In the genomic region with DNA sequence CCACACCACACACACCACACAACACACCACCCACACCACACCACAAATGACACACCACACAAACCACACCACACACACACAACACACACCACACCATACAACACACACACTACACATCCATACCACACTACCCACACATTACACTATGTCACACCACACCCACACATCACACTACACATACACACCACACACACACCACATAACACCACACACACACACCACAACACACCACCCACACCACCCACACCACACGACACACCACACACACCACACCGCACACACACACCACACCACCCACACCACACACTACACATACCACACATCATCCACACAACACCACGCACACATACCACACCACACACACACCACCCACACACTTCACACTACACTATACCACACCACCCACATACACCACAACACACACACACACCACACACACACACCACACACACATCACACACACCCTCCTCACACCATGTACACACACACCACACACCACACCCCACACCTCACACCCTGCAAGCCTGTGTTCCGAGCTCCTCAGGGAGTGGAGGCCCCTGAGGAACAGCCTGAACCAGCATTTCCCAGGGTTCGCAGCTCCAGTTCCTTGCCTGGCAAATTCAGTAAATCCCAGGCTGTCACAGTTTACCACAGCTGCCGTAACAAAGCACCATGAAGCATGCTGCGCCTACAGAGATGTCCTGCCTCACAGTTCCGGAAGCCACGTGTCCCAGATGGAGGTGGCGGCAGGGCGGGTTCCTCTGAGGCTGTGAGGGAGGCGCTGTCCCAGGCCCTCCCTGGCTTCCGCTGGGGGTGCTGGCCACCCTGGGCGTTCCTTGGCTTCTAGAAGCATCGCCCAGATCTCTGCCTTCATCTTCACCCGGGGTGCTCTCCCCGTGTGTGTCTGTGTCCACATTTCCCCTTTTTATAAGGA, we compare ENCODE assay signal across 18 cellular contexts.
DNase-seq lines count a peak whose midpoint lies in the region; ATAC-seq, FAIRE-seq and TF ChIP-seq lines count a peak whose summit lies in the region.
"Had no signal": no experiment of that assay in that cellular context is flagged by ENCODE, and none has a peak within 500 bp of the region (broad histone marks: within the 10 kb centered on the region; RNA-seq: fewer than 3 reads in every experiment).

No MANE protein-coding gene starts in this region.

- H3K9ac ChIP-seq in kidney (ENCODE audit: low read length in 2 of 2) (peak overlapping the region in 1 of 2 donors; percentile 29), colonic mucosa (ENCODE audit: low read depth in 2 of 2, low read length in 2 of 2) (no peak overlapping the region)

- peaks cover 3% of the 10 kb centered on the region for H3K9me3 Mint-ChIP-seq in activated T-cell treated with anti-CD3 and anti-CD28 coated beads, Interleukin-2, amount 50 U/mL, for 24 hours
- H3K9me3 Mint-ChIP-seq in activated CD8-positive, alpha-beta T cell treated with anti-CD3 and anti-CD28 coated beads for 36 hours: no peaks in the 10 kb centered on the region

- no peaks in the 10 kb centered on the region for H3K27me3 ChIP-seq in colonic mucosa
- H3K27me3 ChIP-seq: spleen had no signal

- DNase-seq in activated T-cell treated with anti-CD3 and anti-CD28 coated beads, Interleukin-2, amount 50 U/mL, for 24 hours: no peak
- DNase-seq in activated T-cell treated with anti-CD3 and anti-CD28 coated beads for 4 hours: no peak
- no peak for DNase-seq in activated CD8-positive, alpha-beta T cell treated with anti-CD3 and anti-CD28 coated beads for 36 hours
- DNase-seq in kidney: no peak
- DNase-seq in stimulated activated naive CD8-positive, alpha-beta T cell treated with anti-CD3 and anti-CD28 coated beads, Interleukin-15, Interleukin-2, amounts not matched to agents 100 U/mL and 50 U/mL, for 24 hours: no peak
- no peak for DNase-seq in colonic mucosa
- no peak for DNase-seq in stimulated activated CD4-positive, alpha-beta T cell treated with anti-CD3 and anti-CD28 coated beads, Interleukin-2, amount 100 ng/mL, for 24 hours
- DNase-seq: ACHN; central memory CD4-positive, alpha-beta T cell; effector memory CD4-positive, alpha-beta T cell; GOT3; NCI-H1417 treated with DMSO at 0.1 percent for 48 hours; NCI-H2171 treated with DMSO at 0.1 percent for 48 hours; NCI-H82; PC-9; spleen had no signal

- H3K36me3 ChIP-seq in kidney (ENCODE audit: control insufficient read depth in 1 of 2, insufficient read depth in 2 of 2, low read length in 2 of 2) (no peaks in the 10 kb centered on the region), colonic mucosa (no peaks in the 10 kb centered on the region)
- H3K36me3 ChIP-seq: spleen had no signal

- peak overlapping the region; percentile 66 to 79 for H3K27ac ChIP-seq in kidney (ENCODE audit: low read depth in 2 of 2, low read length in 2 of 2)
- H3K27ac ChIP-seq in colonic mucosa: no peak overlapping the region
- H3K27ac ChIP-seq: PC-9, SK-N-MC, spleen had no signal

- CTCF ChIA-PET in activated CD8-positive, alpha-beta T cell treated with anti-CD3 and anti-CD28 coated beads for 36 hours (lab: Charles Lee): interaction anchor here (0.7 kb wide), 1 partner anchor 61 kb away, joined by 3 read pairs; no protein-coding TSS in a partner anchor

- no peak for FAIRE-seq in kidney (lab: Jason Lieb, UNC)

- no peak for ATAC-seq in activated CD8-positive, alpha-beta T cell treated with anti-CD3 and anti-CD28 coated beads for 36 hours
- ATAC-seq in stimulated activated naive CD8-positive, alpha-beta T cell treated with anti-CD3 and anti-CD28 coated beads, Interleukin-15, Interleukin-2, amounts not matched to agents 100 U/mL and 50 U/mL, for 24 hours: peak; percentile 40
- ATAC-seq in HG02885 (IDR thresholded peaks at IDR 0.05; ENCODE audit: poor library complexity, unreplicated experiment): no peak

- no peaks in the 10 kb centered on the region for H3K36me3 Mint-ChIP-seq in activated T-cell treated with anti-CD3 and anti-CD28 coated beads, Interleukin-2, amount 50 U/mL, for 24 hours (ENCODE audit: low read depth)
- H3K36me3 Mint-ChIP-seq in activated CD8-positive, alpha-beta T cell treated with anti-CD3 and anti-CD28 coated beads for 36 hours (ENCODE audit: low read depth): no peaks in the 10 kb centered on the region

- no peaks in the 10 kb centered on the region for H3K9me3 ChIP-seq in kidney (ENCODE audit: control insufficient read depth in 1 of 2, low read length in 2 of 2)
- H3K9me3 ChIP-seq in colonic mucosa: no peaks in the 10 kb centered on the region
- H3K9me3 ChIP-seq: spleen had no signal

- H3K4me1 ChIP-seq in kidney (ENCODE audit: control insufficient read depth in 1 of 2, insufficient read depth in 1 of 2, low read depth in 1 of 2, low read length in 2 of 2) (peaks cover 4 to 8% of the 10 kb centered on the region in 2 donors), colonic mucosa (no peaks in the 10 kb centered on the region)
- H3K4me1 ChIP-seq: spleen had no signal

- TF ChIP-seq CTCF in activated CD8-positive, alpha-beta T cell treated with anti-CD3 and anti-CD28 coated beads for 36 hours (IDR thresholded peaks at IDR 0.05): no peak
- no peak for TF ChIP-seq CTCF in kidney (IDR thresholded peaks at IDR 0.05; ENCODE audit: borderline replicate concordance, extremely low read depth, insufficient read depth)
- no peak for TF ChIP-seq CTCF in colonic mucosa (IDR thresholded peaks at IDR 0.05)

- peaks cover 48% of the 10 kb centered on the region for H3K4me1 Mint-ChIP-seq in activated T-cell treated with anti-CD3 and anti-CD28 coated beads, Interleukin-2, amount 50 U/mL, for 24 hours (ENCODE audit: low read depth)
- H3K4me1 Mint-ChIP-seq in activated CD8-positive, alpha-beta T cell treated with anti-CD3 and anti-CD28 coated beads for 36 hours (ENCODE audit: low read depth): peaks cover 38% of the 10 kb centered on the region

- intact Hi-C loops in activated CD8-positive, alpha-beta T cell treated with anti-CD3 and anti-CD28 coated beads for 36 hours (cut with micrococcal nuclease): no loop called here
- intact Hi-C loops in kidney (cut with DNase I) (no loop called here), colonic mucosa (cut with DNase I) (no loop called here)

- no peaks in the 10 kb centered on the region for H3K27me3 Mint-ChIP-seq in activated T-cell treated with anti-CD3 and anti-CD28 coated beads, Interleukin-2, amount 50 U/mL, for 24 hours
- H3K27me3 Mint-ChIP-seq in activated CD8-positive, alpha-beta T cell treated with anti-CD3 and anti-CD28 coated beads for 36 hours: no peaks in the 10 kb centered on the region

- H3K4me3 Mint-ChIP-seq in activated T-cell treated with anti-CD3 and anti-CD28 coated beads, Interleukin-2, amount 50 U/mL, for 24 hours: no peak overlapping the region
- H3K4me3 Mint-ChIP-seq in activated CD8-positive, alpha-beta T cell treated with anti-CD3 and anti-CD28 coated beads for 36 hours: peak overlapping the region; percentile 11

- peak overlapping the region in 1 of 2 donors; percentile 12 for H3K4me3 ChIP-seq in kidney (ENCODE audit: low read length in 2 of 2)
- H3K4me3 ChIP-seq in colonic mucosa: no peak overlapping the region
- H3K4me3 ChIP-seq: PC-9, SK-N-MC, spleen had no signal

- POLR2A ChIA-PET in activated CD8-positive, alpha-beta T cell treated with anti-CD3 and anti-CD28 coated beads for 36 hours (lab: Charles Lee): no interaction called here

- peak overlapping the region; percentile 80 for H3K27ac Mint-ChIP-seq in activated T-cell treated with anti-CD3 and anti-CD28 coated beads, Interleukin-2, amount 50 U/mL, for 24 hours
- peak overlapping the region; percentile 56 for H3K27ac Mint-ChIP-seq in activated CD8-positive, alpha-beta T cell treated with anti-CD3 and anti-CD28 coated beads for 36 hours
